Comparison of ENCODE assay signal across 14 cellular contexts in the genomic region with DNA sequence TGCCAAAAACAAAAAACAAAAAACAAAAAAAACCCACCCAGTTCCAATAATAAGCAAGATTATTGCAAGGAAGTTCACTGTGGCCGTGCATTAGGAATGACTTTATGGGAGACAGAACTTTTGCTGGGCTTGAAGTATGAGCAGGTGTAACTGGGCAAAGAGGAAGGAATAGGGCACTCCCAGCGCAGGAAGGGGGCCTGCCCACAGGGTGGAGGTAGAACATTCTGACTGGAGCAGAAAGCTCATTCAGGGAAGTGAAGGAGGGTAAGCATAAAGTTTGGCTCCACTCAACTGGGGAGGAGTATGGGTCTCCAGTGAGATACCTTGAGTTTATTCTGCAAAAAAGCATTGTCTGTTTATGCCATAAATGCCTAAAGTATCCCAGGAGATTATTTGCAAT. TPM values are rescaled to one million over a fixed set of nuclear protein-coding genes. Genes with fewer than 3 reads are reported as not detected.
DNase-seq lines count a peak whose midpoint lies in the region; ATAC-seq and TF ChIP-seq lines count a peak whose summit lies in the region.
"Had no signal": no experiment of that assay in that cellular context is flagged by ENCODE, and none has a peak within 500 bp of the region (broad histone marks: within the 10 kb centered on the region; RNA-seq: fewer than 3 reads in every experiment).

No MANE protein-coding gene starts in this region.

- POLR2A ChIA-PET in HCT116 (lab: Charles Lee), result no interaction called here

- DNase-seq in Calu3 (peak; percentile 44), HCT116 (ENCODE audit: low read depth, low spot score) (no peak), SJCRH30 (peak; percentile 6 to 24), left colon (peak in 1 of 2 donors; percentile 19), ureter (ENCODE audit: low spot score) (no peak), NCI-H1105 (lab: John Stamatoyannopoulos, UW) (no peak), Right ventricle myocardium superior (no peak)
- no peak for DNase-seq in activated T-cell treated with anti-CD3 and anti-CD28 coated beads, Interleukin-2, amount 50 U/mL, for 24 hours
- DNase-seq: DMS79; effector memory CD4-positive, alpha-beta T cell; NCI-H226 had no signal

- H3K27ac Mint-ChIP-seq in Calu3 (ENCODE audit: unreplicated experiment), result no peak overlapping the region
- no peak overlapping the region for H3K27ac Mint-ChIP-seq in activated T-cell treated with anti-CD3 and anti-CD28 coated beads, Interleukin-2, amount 50 U/mL, for 24 hours

- no peaks in the 10 kb centered on the region for H4K20me1 ChIP-seq in HCT116 (ENCODE audit: insufficient read depth)

- H3K27me3 ChIP-seq in HCT116 (ENCODE audit: insufficient read depth, low read length), result no peaks in the 10 kb centered on the region
- H3K27me3 ChIP-seq in SJCRH30, result no peaks in the 10 kb centered on the region
- H3K27me3 ChIP-seq: adrenal gland had no signal

- no peaks in the 10 kb centered on the region for H3K36me3 Mint-ChIP-seq in Calu3 (ENCODE audit: insufficient read depth, unreplicated experiment)
- H3K36me3 Mint-ChIP-seq in activated T-cell treated with anti-CD3 and anti-CD28 coated beads, Interleukin-2, amount 50 U/mL, for 24 hours (ENCODE audit: low read depth), result no peaks in the 10 kb centered on the region

- no peak overlapping the region for H3K4me2 ChIP-seq in HCT116 (ENCODE audit: low read length)

- H3K9me3 ChIP-seq in HCT116 (ENCODE audit: control insufficient read depth in 1 of 2, insufficient read depth in 1 of 2, low read depth in 1 of 2, low read length in 2 of 2) (no peaks in the 10 kb centered on the region), SJCRH30 (replicated peaks) (no peaks in the 10 kb centered on the region)
- H3K9me3 ChIP-seq: adrenal gland had no signal

- no peak overlapping the region for H3K27ac ChIP-seq in HCT116 (ENCODE audit: low read depth, low read length)
- H3K27ac ChIP-seq in SJCRH30, result no peak overlapping the region
- H3K27ac ChIP-seq: adrenal gland, skin epidermis had no signal

- no peaks in the 10 kb centered on the region for H3K79me2 ChIP-seq in HCT116 (ENCODE audit: insufficient read depth, low read length)

- H3K4me1 Mint-ChIP-seq in Calu3 (ENCODE audit: low read depth, unreplicated experiment), result no peaks in the 10 kb centered on the region
- no peaks in the 10 kb centered on the region for H3K4me1 Mint-ChIP-seq in activated T-cell treated with anti-CD3 and anti-CD28 coated beads, Interleukin-2, amount 50 U/mL, for 24 hours (ENCODE audit: low read depth)

- H3K36me3 ChIP-seq in HCT116 (ENCODE audit: control insufficient read depth in 1 of 2, insufficient read depth in 2 of 2, low read length in 2 of 2) (no peaks in the 10 kb centered on the region), SJCRH30 (no peaks in the 10 kb centered on the region)
- H3K36me3 ChIP-seq: adrenal gland had no signal

- no peaks in the 10 kb centered on the region for H3K4me1 ChIP-seq in HCT116 (ENCODE audit: control insufficient read depth in 1 of 2, insufficient read depth in 2 of 2, low read length in 2 of 2)
- H3K4me1 ChIP-seq in SJCRH30, result peaks cover 10% of the 10 kb centered on the region
- H3K4me1 ChIP-seq: adrenal gland had no signal

- TF ChIP-seq POLR2A in HCT116 (IDR thresholded peaks at IDR 0.05; ENCODE audit: borderline replicate concordance, extremely low read depth, insufficient read depth, insufficient read length), result no peak

- TF ChIP-seq CTCF in Calu3 (IDR thresholded peaks at IDR 0.05; ENCODE audit: unreplicated experiment) (peak; percentile 22), HCT116 (IDR thresholded peaks at IDR 0.05 in 2 of 3, conservative IDR thresholded peaks at IDR 0.05 in 1 of 3; ENCODE audit: borderline replicate concordance in 1 of 3, insufficient read depth in 1 of 3, low read depth in 2 of 3, low read length in 2 of 3) (peak; percentile 41 to 59 (median 55); a peak in 5 of 6 replicates)

- BruUV-seq in Calu3 (replicated peaks; lab: Mats Ljungman, UMichigan) (no TSS peak), HCT116 (replicated peaks; lab: Mats Ljungman, UMichigan) (no TSS peak)

- CTCF ChIA-PET in Calu3 (lab: Charles Lee) (interaction anchor here (1.0 kb wide), 3 partner anchors 151 to 310 kb away, joined by 3 to 8 read pairs (median 3); no protein-coding TSS in a partner anchor), HCT116 (lab: Charles Lee) (interaction anchor here (1.0 kb wide), 2 partner anchors 157 to 298 kb away, joined by 5 to 10 read pairs; no protein-coding TSS in a partner anchor)

- intact Hi-C loops in Calu3 (cut with micrococcal nuclease; ENCODE audit: unreplicated experiment), result loop anchor here (1.0 kb wide), 1 partner anchor 157 kb away; no protein-coding TSS in a partner anchor
- intact Hi-C loops in HCT116 (cut with micrococcal nuclease), result loop anchor here (1.0 to 5.0 kb wide), 2 partner anchors 157 to 308 kb away; no protein-coding TSS in a partner anchor
- intact Hi-C loops in left colon (cut with DNase I, micrococcal nuclease), result no loop called here
- intact Hi-C loops in Right ventricle myocardium superior (cut with DNase I), result no loop called here

- peak; percentile 62 for TF ChIP-seq RAD21 in HCT116 (IDR thresholded peaks at IDR 0.05; ENCODE audit: low read depth)

- no peak overlapping the region for H3K4me3 ChIP-seq in HCT116 (replicated peaks in 1 of 2; ENCODE audit: low read depth in 1 of 2, low read length in 2 of 2)
- H3K4me3 ChIP-seq in SJCRH30, result no peak overlapping the region
- H3K4me3 ChIP-seq: adrenal gland, skin epidermis had no signal

- no peak overlapping the region for H2AFZ ChIP-seq in HCT116 (ENCODE audit: low read depth, low read length, poor library complexity, severe bottlenecking)

- no peaks in the 10 kb centered on the region for H3K9me3 Mint-ChIP-seq in Calu3 (ENCODE audit: low read depth, unreplicated experiment)
- H3K9me3 Mint-ChIP-seq in activated T-cell treated with anti-CD3 and anti-CD28 coated beads, Interleukin-2, amount 50 U/mL, for 24 hours, result no peaks in the 10 kb centered on the region

- no peak overlapping the region for H3K4me3 Mint-ChIP-seq in Calu3 (ENCODE audit: low read depth, unreplicated experiment)
- no peak overlapping the region for H3K4me3 Mint-ChIP-seq in activated T-cell treated with anti-CD3 and anti-CD28 coated beads, Interleukin-2, amount 50 U/mL, for 24 hours

- H3K9me2 ChIP-seq in HCT116 (ENCODE audit: insufficient read depth), result no peaks in the 10 kb centered on the region

- H3K27me3 Mint-ChIP-seq in Calu3 (ENCODE audit: unreplicated experiment), result peaks cover 32% of the 10 kb centered on the region
- peaks cover 21% of the 10 kb centered on the region for H3K27me3 Mint-ChIP-seq in activated T-cell treated with anti-CD3 and anti-CD28 coated beads, Interleukin-2, amount 50 U/mL, for 24 hours

- ATAC-seq in HCT116 (peak; percentile 90), left colon (peak; percentile 69), Right ventricle myocardium superior (ENCODE audit: poor library complexity) (no peak)

- RAD21 ChIA-PET in HCT116 (lab: Charles Lee; ENCODE audit: low non-redundant PET in 1 of 2, low total read pairs in 2 of 2, uncharacterized antibody in 2 of 2, unreplicated experiment in 2 of 2), result interaction anchor here (0.9 to 1.4 kb wide), 2 partner anchors 157 kb away, joined by 3 to 4 read pairs; no protein-coding TSS in a partner anchor

- no peak overlapping the region for H3K9ac ChIP-seq in HCT116 (ENCODE audit: low read length)

TF ChIP-seq in HCT116, 20 proteins besides CTCF, POLR2A, EP300 and RAD21:
- TF ChIP-seq, protein P1, sequence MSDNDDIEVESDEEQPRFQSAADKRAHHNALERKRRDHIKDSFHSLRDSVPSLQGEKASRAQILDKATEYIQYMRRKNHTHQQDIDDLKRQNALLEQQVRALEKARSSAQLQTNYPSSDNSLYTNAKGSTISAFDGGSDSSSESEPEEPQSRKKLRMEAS (IDR thresholded peaks at IDR 0.05), result no peak
- TF ChIP-seq TCF7L2 (IDR thresholded peaks at IDR 0.05; ENCODE audit: borderline replicate concordance, extremely low read depth, insufficient read depth, insufficient read length), result no peak
- no peak for TF ChIP-seq FOSL1 (IDR thresholded peaks at IDR 0.05; ENCODE audit: low read depth)
- TF ChIP-seq ELF1 (IDR thresholded peaks at IDR 0.05; ENCODE audit: borderline replicate concordance, low read depth), result no peak

RNA-seq across cellular contexts. Expression of gene WIPF3, which starts 42.1 kb away (rescaled TPM):
- total RNA-seq in Calu3 (2022) (4.9 and 6.4 TPM in 2 replicates), HCT116 (2021; ENCODE audit: unreplicated experiment) (8.6 TPM), left colon (1 to 10 TPM; 1.7 to 2.1 TPM), ureter (2.3 TPM), Right ventricle myocardium superior (5.5 TPM)
- 6.2 and 6.4 TPM in 2 replicates for polyA plus RNA-seq in HCT116 (2012)
- total RNA-seq in SJCRH30 (2014; rRNA removed; shearing (Covaris generic)), result not detected in 2 replicates
- total RNA-seq: T-helper 1 cell treated with Interleukin-12 subunit alpha and Interleukin-12 subunit beta and Interleukin-4 antibody, amounts not matched to agents 30 ng/mL and 1 ng/mL, for 36 hours had no signal

Comparison
In these comparisons a context has a peak if more than half of its experiments do, and no peak if none do; other contexts are left out.
1. DNase-seq: peak in Calu3 (single experiment) and SJCRH30 (2 of 2); none in HCT116 (single experiment), ureter (single experiment), NCI-H1105 (single experiment), Right ventricle myocardium superior (single experiment) and activated T-cell treated with anti-CD3 and anti-CD28 coated beads, Interleukin-2, amount 50 U/mL, for 24 hours (single experiment).
2. intact Hi-C loops: an anchor here in Calu3 (1.0 kb wide) and HCT116 (1.0 to 5.0 kb wide); none called in left colon and Right ventricle myocardium superior.